ENCODE assay signal across 1 cellular context in genomic region chr11:9263840-9264380, GRCh38.
TF ChIP-seq lines count a peak whose summit lies in the region.

No MANE protein-coding gene starts in this region.

TF ChIP-seq in GM12878, 131 proteins besides CTCF, POLR2A, EP300 and RAD21 (continued from another document and continues in another):
- TF ChIP-seq, protein P1, sequence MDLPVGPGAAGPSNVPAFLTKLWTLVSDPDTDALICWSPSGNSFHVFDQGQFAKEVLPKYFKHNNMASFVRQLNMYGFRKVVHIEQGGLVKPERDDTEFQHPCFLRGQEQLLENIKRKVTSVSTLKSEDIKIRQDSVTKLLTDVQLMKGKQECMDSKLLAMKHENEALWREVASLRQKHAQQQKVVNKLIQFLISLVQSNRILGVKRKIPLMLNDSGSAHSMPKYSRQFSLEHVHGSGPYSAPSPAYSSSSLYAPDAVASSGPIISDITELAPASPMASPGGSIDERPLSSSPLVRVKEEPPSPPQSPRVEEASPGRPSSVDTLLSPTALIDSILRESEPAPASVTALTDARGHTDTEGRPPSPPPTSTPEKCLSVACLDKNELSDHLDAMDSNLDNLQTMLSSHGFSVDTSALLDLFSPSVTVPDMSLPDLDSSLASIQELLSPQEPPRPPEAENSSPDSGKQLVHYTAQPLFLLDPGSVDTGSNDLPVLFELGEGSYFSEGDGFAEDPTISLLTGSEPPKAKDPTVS (IDR thresholded peaks at IDR 0.05; ENCODE audit: low read depth, low read length): no peak
- TF ChIP-seq IKZF2 (IDR thresholded peaks at IDR 0.05) (peak in 1 of 2 experiments; percentile 61; a peak in 2 of 4 replicates), REST (IDR thresholded peaks at IDR 0.05; ENCODE audit: low read depth, low read length) (no peak), EZH2 (IDR thresholded peaks at IDR 0.05; ENCODE audit: borderline replicate concordance, control insufficient read depth, low read depth, low read length) (no peak), YBX1 (IDR thresholded peaks at IDR 0.05) (no peak), LARP7 (IDR thresholded peaks at IDR 0.05) (no peak), NR2C1 (IDR thresholded peaks at IDR 0.05) (no peak), ZBTB11 (CRISPR knock-in tag; IDR thresholded peaks at IDR 0.05) (no peak), ZBTB40 (IDR thresholded peaks at IDR 0.05; ENCODE audit: borderline replicate concordance) (no peak), TARDBP (IDR thresholded peaks at IDR 0.05; ENCODE audit: borderline replicate concordance) (no peak), CHD4 (IDR thresholded peaks at IDR 0.05) (no peak), JUND (IDR thresholded peaks at IDR 0.05; ENCODE audit: low read depth, low read length) (no peak), POLR2AphosphoS2 (IDR thresholded peaks at IDR 0.05; ENCODE audit: low read depth, low read length) (no peak), MYC (IDR thresholded peaks at IDR 0.05; ENCODE audit: insufficient read depth, insufficient read length, insufficient replicate concordance, low read length, severe bottlenecking) (no peak), FOS (IDR thresholded peaks at IDR 0.05; ENCODE audit: borderline replicate concordance, extremely low read depth, insufficient read length) (no peak), NFXL1 (IDR thresholded peaks at IDR 0.05; ENCODE audit: borderline replicate concordance) (no peak), TAF1 (IDR thresholded peaks at IDR 0.05; ENCODE audit: borderline replicate concordance, low read depth, low read length) (peak; percentile 29; the same call in 1 of the 2 replicates), SMARCA5 (IDR thresholded peaks at IDR 0.05) (no peak), CUX1 (IDR thresholded peaks at IDR 0.05; ENCODE audit: insufficient replicate concordance, low read depth, low read length) (no peak), TCF12 (IDR thresholded peaks at IDR 0.05; ENCODE audit: low read depth, low read length) (no peak), ZNF384 (IDR thresholded peaks at IDR 0.05; ENCODE audit: borderline replicate concordance, low read depth, low read length) (peak; percentile 67; the same call in 1 of the 2 replicates)
- TF ChIP-seq, protein P2, sequence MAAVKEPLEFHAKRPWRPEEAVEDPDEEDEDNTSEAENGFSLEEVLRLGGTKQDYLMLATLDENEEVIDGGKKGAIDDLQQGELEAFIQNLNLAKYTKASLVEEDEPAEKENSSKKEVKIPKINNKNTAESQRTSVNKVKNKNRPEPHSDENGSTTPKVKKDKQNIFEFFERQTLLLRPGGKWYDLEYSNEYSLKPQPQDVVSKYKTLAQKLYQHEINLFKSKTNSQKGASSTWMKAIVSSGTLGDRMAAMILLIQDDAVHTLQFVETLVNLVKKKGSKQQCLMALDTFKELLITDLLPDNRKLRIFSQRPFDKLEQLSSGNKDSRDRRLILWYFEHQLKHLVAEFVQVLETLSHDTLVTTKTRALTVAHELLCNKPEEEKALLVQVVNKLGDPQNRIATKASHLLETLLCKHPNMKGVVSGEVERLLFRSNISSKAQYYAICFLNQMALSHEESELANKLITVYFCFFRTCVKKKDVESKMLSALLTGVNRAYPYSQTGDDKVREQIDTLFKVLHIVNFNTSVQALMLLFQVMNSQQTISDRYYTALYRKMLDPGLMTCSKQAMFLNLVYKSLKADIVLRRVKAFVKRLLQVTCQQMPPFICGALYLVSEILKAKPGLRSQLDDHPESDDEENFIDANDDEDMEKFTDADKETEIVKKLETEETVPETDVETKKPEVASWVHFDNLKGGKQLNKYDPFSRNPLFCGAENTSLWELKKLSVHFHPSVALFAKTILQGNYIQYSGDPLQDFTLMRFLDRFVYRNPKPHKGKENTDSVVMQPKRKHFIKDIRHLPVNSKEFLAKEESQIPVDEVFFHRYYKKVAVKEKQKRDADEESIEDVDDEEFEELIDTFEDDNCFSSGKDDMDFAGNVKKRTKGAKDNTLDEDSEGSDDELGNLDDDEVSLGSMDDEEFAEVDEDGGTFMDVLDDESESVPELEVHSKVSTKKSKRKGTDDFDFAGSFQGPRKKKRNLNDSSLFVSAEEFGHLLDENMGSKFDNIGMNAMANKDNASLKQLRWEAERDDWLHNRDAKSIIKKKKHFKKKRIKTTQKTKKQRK (IDR thresholded peaks at IDR 0.05; ENCODE audit: low read depth, low read length): no peak
- TF ChIP-seq, protein P3, sequence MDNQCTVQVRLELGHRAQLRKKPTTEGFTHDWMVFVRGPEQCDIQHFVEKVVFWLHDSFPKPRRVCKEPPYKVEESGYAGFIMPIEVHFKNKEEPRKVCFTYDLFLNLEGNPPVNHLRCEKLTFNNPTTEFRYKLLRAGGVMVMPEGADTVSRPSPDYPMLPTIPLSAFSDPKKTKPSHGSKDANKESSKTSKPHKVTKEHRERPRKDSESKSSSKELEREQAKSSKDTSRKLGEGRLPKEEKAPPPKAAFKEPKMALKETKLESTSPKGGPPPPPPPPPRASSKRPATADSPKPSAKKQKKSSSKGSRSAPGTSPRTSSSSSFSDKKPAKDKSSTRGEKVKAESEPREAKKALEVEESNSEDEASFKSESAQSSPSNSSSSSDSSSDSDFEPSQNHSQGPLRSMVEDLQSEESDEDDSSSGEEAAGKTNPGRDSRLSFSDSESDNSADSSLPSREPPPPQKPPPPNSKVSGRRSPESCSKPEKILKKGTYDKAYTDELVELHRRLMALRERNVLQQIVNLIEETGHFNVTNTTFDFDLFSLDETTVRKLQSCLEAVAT (IDR thresholded peaks at IDR 0.05): no peak
- TF ChIP-seq, protein P4, sequence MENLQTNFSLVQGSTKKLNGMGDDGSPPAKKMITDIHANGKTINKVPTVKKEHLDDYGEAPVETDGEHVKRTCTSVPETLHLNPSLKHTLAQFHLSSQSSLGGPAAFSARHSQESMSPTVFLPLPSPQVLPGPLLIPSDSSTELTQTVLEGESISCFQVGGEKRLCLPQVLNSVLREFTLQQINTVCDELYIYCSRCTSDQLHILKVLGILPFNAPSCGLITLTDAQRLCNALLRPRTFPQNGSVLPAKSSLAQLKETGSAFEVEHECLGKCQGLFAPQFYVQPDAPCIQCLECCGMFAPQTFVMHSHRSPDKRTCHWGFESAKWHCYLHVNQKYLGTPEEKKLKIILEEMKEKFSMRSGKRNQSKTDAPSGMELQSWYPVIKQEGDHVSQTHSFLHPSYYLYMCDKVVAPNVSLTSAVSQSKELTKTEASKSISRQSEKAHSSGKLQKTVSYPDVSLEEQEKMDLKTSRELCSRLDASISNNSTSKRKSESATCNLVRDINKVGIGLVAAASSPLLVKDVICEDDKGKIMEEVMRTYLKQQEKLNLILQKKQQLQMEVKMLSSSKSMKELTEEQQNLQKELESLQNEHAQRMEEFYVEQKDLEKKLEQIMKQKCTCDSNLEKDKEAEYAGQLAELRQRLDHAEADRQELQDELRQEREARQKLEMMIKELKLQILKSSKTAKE (IDR thresholded peaks at IDR 0.05; ENCODE audit: low read depth, poor library complexity, severe bottlenecking): peak; percentile 75
